Comparison of ENCODE assay signal across 8 cellular contexts in the genomic region with DNA sequence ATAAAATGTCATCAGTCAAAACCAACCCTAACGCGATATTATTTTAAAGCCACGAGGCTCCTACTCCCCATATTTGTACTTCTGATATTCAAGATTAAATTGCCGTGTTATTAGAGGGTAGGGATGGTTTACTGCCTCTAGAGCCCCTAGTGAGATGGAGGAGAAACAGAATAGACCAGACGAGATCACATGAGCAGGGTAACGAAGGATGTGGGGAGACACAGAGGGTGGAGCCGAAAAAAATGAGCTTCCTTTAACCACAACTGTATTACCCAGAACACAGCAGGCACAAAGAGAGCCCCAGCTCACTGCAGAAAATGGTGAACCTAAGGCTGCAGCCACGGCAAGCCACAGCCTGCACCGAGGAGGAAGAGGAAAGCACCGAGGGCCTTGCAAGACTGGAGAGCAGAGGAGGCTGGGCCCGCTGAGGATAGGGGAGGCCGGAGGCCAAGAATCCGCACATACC. TPM values are rescaled to one million over a fixed set of nuclear protein-coding genes. Genes with fewer than 3 reads are reported as not detected.
DNase-seq lines count a peak whose midpoint lies in the region; ATAC-seq, FAIRE-seq and TF ChIP-seq lines count a peak whose summit lies in the region.

No MANE protein-coding gene starts in this region.

- H3K9me3 ChIP-seq in heart left ventricle: no peaks in the 10 kb centered on the region

- FAIRE-seq in RCC 7860 (lab: Jason Lieb, UNC): no peak

- peak overlapping the region; percentile 76 for H3K4me3 Mint-ChIP-seq in activated CD8-positive, alpha-beta T cell treated with anti-CD3 and anti-CD28 coated beads for 36 hours

- ATAC-seq in GM21717 (IDR thresholded peaks at IDR 0.05; ENCODE audit: unreplicated experiment): peak; percentile 99
- peak; percentile 82 for ATAC-seq in activated CD8-positive, alpha-beta T cell treated with anti-CD3 and anti-CD28 coated beads for 36 hours
- ATAC-seq in heart left ventricle: peak; percentile 34 to 80 (median 63)
- peak; percentile 92 for ATAC-seq in stimulated activated naive CD8-positive, alpha-beta T cell treated with anti-CD3 and anti-CD28 coated beads, Interleukin-15, Interleukin-2, amounts not matched to agents 100 U/mL and 50 U/mL, for 24 hours

- H3K4me1 Mint-ChIP-seq in activated CD8-positive, alpha-beta T cell treated with anti-CD3 and anti-CD28 coated beads for 36 hours (ENCODE audit: low read depth): peaks cover 83% of the 10 kb centered on the region

- no peak for TF ChIP-seq CTCF in activated CD8-positive, alpha-beta T cell treated with anti-CD3 and anti-CD28 coated beads for 36 hours (IDR thresholded peaks at IDR 0.05)
- TF ChIP-seq CTCF in heart left ventricle (IDR thresholded peaks at IDR 0.05): no peak

- peaks cover 0 to 84% (median 32%) of the 10 kb centered on the region in 12 donors for H3K4me1 ChIP-seq in heart left ventricle

- no peaks in the 10 kb centered on the region for H3K27me3 ChIP-seq in heart left ventricle

- H3K36me3 Mint-ChIP-seq in activated CD8-positive, alpha-beta T cell treated with anti-CD3 and anti-CD28 coated beads for 36 hours (ENCODE audit: low read depth): peaks cover 87% of the 10 kb centered on the region

- POLR2A ChIA-PET in activated CD8-positive, alpha-beta T cell treated with anti-CD3 and anti-CD28 coated beads for 36 hours (lab: Charles Lee): interaction anchor here (0.7 to 5.7 kb wide), 14 partner anchors 8 to 136 kb away, joined by 3 to 71 read pairs (median 4); partner anchors contain the start of gene UBN2

- H3K27me3 Mint-ChIP-seq in activated CD8-positive, alpha-beta T cell treated with anti-CD3 and anti-CD28 coated beads for 36 hours: no peaks in the 10 kb centered on the region

- H3K4me3 ChIP-seq in GM08714 (ENCODE audit: low read length) (peak overlapping the region; percentile 6; the same call in 1 of the 2 replicates), heart left ventricle (peak overlapping the region in 2 of 12 donors; percentile 9 to 43)

- WGBS in heart left ventricle, 4 donors: 61 to 70% (median 65%) methylated on average over 13 of the region's 13 CpGs

- peaks cover 0 to 32% (median 0%) of the 10 kb centered on the region in 9 donors for H3K36me3 ChIP-seq in heart left ventricle

- no peak for TF ChIP-seq POLR2A in heart left ventricle (IDR thresholded peaks at IDR 0.05)

- intact Hi-C loops in activated CD8-positive, alpha-beta T cell treated with anti-CD3 and anti-CD28 coated beads for 36 hours (cut with micrococcal nuclease): no loop called here
- intact Hi-C loops in heart left ventricle (cut with DNase I): no loop called here

- CTCF ChIA-PET in activated CD8-positive, alpha-beta T cell treated with anti-CD3 and anti-CD28 coated beads for 36 hours (lab: Charles Lee): interaction anchor here (0.8 to 2.9 kb wide), 8 partner anchors 9 to 136 kb away, joined by 3 to 35 read pairs (median 4); partner anchors contain the start of gene UBN2

- peak overlapping the region in 9 of 12 donors; percentile 1 to 83 (median 28) for H3K27ac ChIP-seq in heart left ventricle

- no peaks in the 10 kb centered on the region for H3K9me3 Mint-ChIP-seq in activated CD8-positive, alpha-beta T cell treated with anti-CD3 and anti-CD28 coated beads for 36 hours

- H3K27ac Mint-ChIP-seq in activated CD8-positive, alpha-beta T cell treated with anti-CD3 and anti-CD28 coated beads for 36 hours: peak overlapping the region; percentile 95

- peak; percentile 97 to 98 for DNase-seq in Kasumi-1 (lab: John Stamatoyannopoulos, UW)
- DNase-seq in activated CD8-positive, alpha-beta T cell treated with anti-CD3 and anti-CD28 coated beads for 36 hours: peak; percentile 85
- peak in 1 of 5 donors; percentile 72 for DNase-seq in heart left ventricle
- DNase-seq in stimulated activated naive CD8-positive, alpha-beta T cell treated with anti-CD3 and anti-CD28 coated beads, Interleukin-15, Interleukin-2, amounts not matched to agents 100 U/mL and 50 U/mL, for 24 hours: peak; percentile 67
- DNase-seq in NCI-H526 treated with DMSO at 0.1 percent for 48 hours (lab: John Stamatoyannopoulos, UW): no peak
- no peak for DNase-seq in RCC 7860 (ENCODE audit: low spot score)

RNA-seq across cellular contexts. Expression of gene ZC3HAV1, which starts 14.3 kb away (rescaled TPM):
- 100 to 1,000 TPM; 125 to 128 TPM for total RNA-seq in activated CD8-positive, alpha-beta T cell treated with anti-CD3 and anti-CD28 coated beads for 36 hours
- 10 to 100 TPM in 4 of 9 donors, 1 to 10 TPM in 5; 5.2 to 31.9 (median 8.4) TPM for total RNA-seq in heart left ventricle
- 1 to 10 TPM; 2.8 to 3.9 TPM for polyA plus RNA-seq in heart left ventricle

RNA-seq across cellular contexts. Expression of gene ZC3HAV1L, which starts 59.4 kb away (rescaled TPM):
- total RNA-seq in activated CD8-positive, alpha-beta T cell treated with anti-CD3 and anti-CD28 coated beads for 36 hours: 10 to 100 TPM; 19.9 TPM
- total RNA-seq in heart left ventricle: 1 to 10 TPM; 1.7 to 6.2 (median 3.7) TPM
- polyA plus RNA-seq in heart left ventricle: under 1 TPM; 0.46 to 0.80 TPM

Comparison
In these comparisons a context has a peak if more than half of its experiments do, and no peak if none do; other contexts are left out.
1. DNase-seq: peak in Kasumi-1 (2 of 2), activated CD8-positive, alpha-beta T cell treated with anti-CD3 and anti-CD28 coated beads for 36 hours (single experiment) and stimulated activated naive CD8-positive, alpha-beta T cell treated with anti-CD3 and anti-CD28 coated beads, Interleukin-15, Interleukin-2, amounts not matched to agents 100 U/mL and 50 U/mL, for 24 hours (single experiment); none in NCI-H526 treated with DMSO at 0.1 percent for 48 hours (single experiment) and RCC 7860 (single experiment).
2. Peak in every context shown above with its lines, with median percentiles within 50 percentile points of each other: ATAC-seq.